ENCODE assay signal across 23 cellular contexts in genomic region chr2:173432049-173432754, GRCh38.
A peak's percentile ranks its signal among the peaks of the same experiment; 100 is the strongest.
DNase-seq lines count a peak whose midpoint lies in the region; ATAC-seq, FAIRE-seq and TF ChIP-seq lines count a peak whose summit lies in the region.
"Had no signal": no experiment of that assay in that cellular context is flagged by ENCODE, and none has a peak within 500 bp of the region (broad histone marks: within the 10 kb centered on the region; RNA-seq: fewer than 3 reads in every experiment).

No MANE protein-coding gene starts in this region.

- no peaks in the 10 kb centered on the region for H4K20me1 ChIP-seq in astrocyte (ENCODE audit: insufficient read depth, low read length)

- ATAC-seq in effector memory CD8-positive, alpha-beta T cell (replicated peaks): no peak
- ATAC-seq: HCT116, pancreas, SK-N-SH treated with all-trans-retinoic acid at 6 μM for 48 hours, WTC11 had no signal

- H3K27me3 ChIP-seq in astrocyte (ENCODE audit: insufficient read depth, low read length): peaks cover 14% of the 10 kb centered on the region
- H3K27me3 ChIP-seq: breast epithelium, pancreas had no signal

- H3K4me1 Mint-ChIP-seq in astrocyte (ENCODE audit: low read depth, unreplicated experiment): peaks cover 10% of the 10 kb centered on the region
- H3K4me1 Mint-ChIP-seq in osteocyte (ENCODE audit: unreplicated experiment): peaks cover 13% of the 10 kb centered on the region
- no peaks in the 10 kb centered on the region for H3K4me1 Mint-ChIP-seq in effector memory CD8-positive, alpha-beta T cell (ENCODE audit: low read depth in 2 of 2)
- H3K4me1 Mint-ChIP-seq: endodermal cell, WTC11 had no signal

- H3K9me3 Mint-ChIP-seq in astrocyte (ENCODE audit: unreplicated experiment) (peaks cover under 1% of the 10 kb centered on the region), osteocyte (ENCODE audit: unreplicated experiment) (no peaks in the 10 kb centered on the region)
- H3K9me3 Mint-ChIP-seq in effector memory CD8-positive, alpha-beta T cell: no peaks in the 10 kb centered on the region
- H3K9me3 Mint-ChIP-seq: endodermal cell, WTC11 had no signal

- no peak overlapping the region for H3K9ac ChIP-seq in astrocyte (ENCODE audit: low read length)

- no peaks in the 10 kb centered on the region for H3K79me2 ChIP-seq in astrocyte (ENCODE audit: insufficient read depth, low read length)

- no peak for FAIRE-seq in astrocyte (lab: Jason Lieb, UNC)
- FAIRE-seq: keratinocyte, pancreas had no signal

- H3K4me2 ChIP-seq in astrocyte (ENCODE audit: low read length): no peak overlapping the region

- H3K27me3 Mint-ChIP-seq in astrocyte (ENCODE audit: low read depth, unreplicated experiment): peaks cover 8% of the 10 kb centered on the region
- peaks cover 38% of the 10 kb centered on the region for H3K27me3 Mint-ChIP-seq in osteocyte (ENCODE audit: unreplicated experiment)
- H3K27me3 Mint-ChIP-seq in effector memory CD8-positive, alpha-beta T cell: peaks cover 40 to 85% of the 10 kb centered on the region in 2 donors

- no peak overlapping the region for H3K4me3 Mint-ChIP-seq in astrocyte (ENCODE audit: unreplicated experiment)
- no peak overlapping the region for H3K4me3 Mint-ChIP-seq in osteocyte (ENCODE audit: unreplicated experiment)
- H3K4me3 Mint-ChIP-seq in effector memory CD8-positive, alpha-beta T cell: no peak overlapping the region
- H3K4me3 Mint-ChIP-seq: endodermal cell, mesothelial cell of epicardium, WTC11 had no signal

- H3K27ac Mint-ChIP-seq in astrocyte (ENCODE audit: unreplicated experiment): no peak overlapping the region
- peak overlapping the region; percentile 4 for H3K27ac Mint-ChIP-seq in osteocyte (ENCODE audit: unreplicated experiment)
- no peak overlapping the region for H3K27ac Mint-ChIP-seq in effector memory CD8-positive, alpha-beta T cell
- H3K27ac Mint-ChIP-seq: endodermal cell, mesothelial cell of epicardium, WTC11 had no signal

- H3K4me3 ChIP-seq in astrocyte (ENCODE audit: insufficient read depth, low read depth, low read length): no peak overlapping the region
- H3K4me3 ChIP-seq: breast epithelium, pancreas, spleen had no signal

- TF ChIP-seq POLR2A in erythroblast (IDR thresholded peaks at IDR 0.05; ENCODE audit: low read length): no peak

- H3K27ac ChIP-seq in astrocyte (ENCODE audit: low read depth, low read length): no peak overlapping the region
- no peak overlapping the region for H3K27ac ChIP-seq in caudate nucleus (ENCODE audit: low read depth, low read length)
- H3K27ac ChIP-seq: breast epithelium, pancreas, spleen had no signal

- H2AFZ ChIP-seq in astrocyte (ENCODE audit: low read depth, low read length): no peak overlapping the region

- H3K36me3 ChIP-seq in astrocyte (ENCODE audit: insufficient read depth, low read length): no peaks in the 10 kb centered on the region
- H3K36me3 ChIP-seq: breast epithelium, pancreas, spleen had no signal

- peak; percentile 66 for DNase-seq in H4 (ENCODE audit: low spot score)
- DNase-seq in NOMO-1 (lab: John Stamatoyannopoulos, UW; ENCODE audit: unreplicated experiment in 2 of 2): peak; percentile 59 to 86
- DNase-seq in astrocyte (ENCODE audit: low read depth): peak; percentile 17
- no peak for DNase-seq in osteocyte (ENCODE audit: extremely low spot score, unreplicated experiment)
- no peak for DNase-seq in erythroblast (lab: John Stamatoyannopoulos, UW)
- DNase-seq in caudate nucleus (lab: John Stamatoyannopoulos, UW): no peak
- no peak for DNase-seq in NCI-H128 (lab: John Stamatoyannopoulos, UW; ENCODE audit: unreplicated experiment)
- DNase-seq in effector memory CD8-positive, alpha-beta T cell: no peak
- DNase-seq: activated naive CD4-positive, alpha-beta T cell treated with Interleukin-2 at 50 U/mL for 16 hours; C1 segment of cervical spinal cord; DND-41; endodermal cell; NCI-H2107; NCI-H774; pancreas; spleen; substantia nigra had no signal

- H3K9me3 ChIP-seq in astrocyte (ENCODE audit: insufficient read depth, low read depth, low read length): no peaks in the 10 kb centered on the region
- H3K9me3 ChIP-seq: breast epithelium, pancreas, spleen had no signal

- TF ChIP-seq CTCF in astrocyte (IDR thresholded peaks at IDR 0.05; ENCODE audit: insufficient read depth, low read depth, low read length): no peak
- no peak for TF ChIP-seq CTCF in osteocyte (IDR thresholded peaks at IDR 0.05)

- H3K4me1 ChIP-seq in astrocyte (ENCODE audit: insufficient read depth, low read length): peaks cover 11% of the 10 kb centered on the region
- H3K4me1 ChIP-seq: pancreas, spleen had no signal

- H3K36me3 Mint-ChIP-seq in astrocyte (ENCODE audit: low read depth, unreplicated experiment) (no peaks in the 10 kb centered on the region), osteocyte (ENCODE audit: unreplicated experiment) (no peaks in the 10 kb centered on the region)
- H3K36me3 Mint-ChIP-seq in effector memory CD8-positive, alpha-beta T cell (ENCODE audit: insufficient read depth): no peaks in the 10 kb centered on the region
- H3K36me3 Mint-ChIP-seq: mesothelial cell of epicardium, WTC11 had no signal

Comparison
In these comparisons a context has a peak if more than half of its experiments do, and no peak if none do; other contexts are left out.
1. DNase-seq: peak in H4 (single experiment), NOMO-1 (2 of 2) and astrocyte (single experiment); none in osteocyte (single experiment), erythroblast (0 of 2), caudate nucleus (0 of 61), NCI-H128 (single experiment) and effector memory CD8-positive, alpha-beta T cell (0 of 3).